19 cellular contexts compared by ENCODE assay signal in the genomic region with DNA sequence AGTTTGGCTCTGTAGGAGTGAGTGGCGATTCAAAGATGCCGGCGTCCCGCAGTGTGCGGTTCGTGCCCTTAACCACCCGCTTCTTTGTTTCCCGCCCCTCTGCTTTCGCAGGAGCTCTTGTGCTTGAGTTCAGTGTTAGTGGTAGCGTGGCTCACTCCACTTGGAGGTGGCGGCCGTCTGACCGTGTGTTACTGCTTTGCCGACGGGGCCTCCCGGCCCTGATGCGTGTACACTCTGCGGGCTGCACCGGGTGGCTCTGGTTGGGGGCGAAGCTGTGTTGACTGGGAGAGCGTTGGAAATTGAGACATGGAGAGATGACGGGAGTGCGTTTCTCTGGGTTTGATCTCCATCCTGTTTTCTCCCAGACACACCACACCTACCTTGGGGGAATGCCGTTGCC. TPM values are rescaled to one million over a fixed set of nuclear protein-coding genes. Genes with fewer than 3 reads are reported as not detected.
"Had no signal": no experiment of that assay in that cellular context is flagged by ENCODE, and none has a peak within 500 bp of the region (broad histone marks: within the 10 kb centered on the region; RNA-seq: fewer than 3 reads in every experiment).

No MANE protein-coding gene starts in this region.

- H3K4me3 Mint-ChIP-seq: naive thymus-derived CD8-positive, alpha-beta T cell had no signal

- ATAC-seq: esophagus mucosa; heart left ventricle; left colon; left ventricle myocardium superior; mucosa of descending colon; naive thymus-derived CD8-positive, alpha-beta T cell; right lobe of liver had no signal

- H3K9me3 Mint-ChIP-seq: naive thymus-derived CD8-positive, alpha-beta T cell had no signal

- DNase-seq: cortex of kidney; dorsolateral prefrontal cortex; effector CD8-positive, alpha-beta T cell; heart left ventricle; hippocampal formation; left colon; left ventricle myocardium superior; mucosa of descending colon; naive thymus-derived CD8-positive, alpha-beta T cell; retina; stimulated activated CD4-positive, alpha-beta T cell treated with anti-CD3 and anti-CD28 coated beads, Interleukin-2, amount 100 ng/mL, for 24 hours; stimulated activated CD4-positive, alpha-beta T cell treated with anti-CD3 and anti-CD28 coated beads, Interleukin-4, amount 100 ng/mL, for 4 hours; stimulated activated naive CD4-positive, alpha-beta T cell treated with Interleukin-2 at 50 U/mL for 16 hours; upper lobe of left lung; uterus had no signal

RNA-seq across cellular contexts. Expression of a gene that starts 31.4 kb away (rescaled TPM):
- total RNA-seq: esophagus mucosa; heart left ventricle; left ventricle myocardium superior; naive thymus-derived CD8-positive, alpha-beta T cell; omental fat pad; skeletal muscle tissue had no signal
